8 cellular contexts compared by ENCODE assay signal in genomic region chr16:50548659-50549560, GRCh38. TPM values are rescaled to one million over a fixed set of nuclear protein-coding genes. Genes with fewer than 3 reads are reported as not detected.
DNase-seq lines count a peak whose midpoint lies in the region; ATAC-seq and TF ChIP-seq lines count a peak whose summit lies in the region.

No MANE protein-coding gene starts in this region.

- no peak overlapping the region for H3K18ac ChIP-seq in mesenchymal stem cell (ENCODE audit: low read depth in 1 of 2, low read length in 2 of 2)

- in situ Hi-C loops in brain microvascular endothelial cell (cut with HindIII; ENCODE audit: low pct_ligation_motif_present, low sequenced_read_pairs) = no loop called here

- 13% methylated on average over 66 of the region's 80 CpGs for WGBS in mesenchymal stem cell
- WGBS in thyroid gland, 2 donors = 26 to 27% methylated on average over 60 to 62 of the region's 80 CpGs

- H3K27me3 ChIP-seq in HCT116 (ENCODE audit: insufficient read depth, low read length) = 0 out of 2 replicates have a peak, but pooled peaks cover 4% of the 10 kb centered on the region
- peaks cover 55% of the 10 kb centered on the region for H3K27me3 ChIP-seq in brain microvascular endothelial cell (replicated peaks)
- peaks cover 75 to 82% of the 10 kb centered on the region in 2 experiments for H3K27me3 ChIP-seq in mesenchymal stem cell (ENCODE audit: control insufficient read depth in 1 of 2, insufficient read depth in 1 of 2, low read length in 2 of 2)
- no peaks in the 10 kb centered on the region for H3K27me3 ChIP-seq in thyroid gland

- no peak overlapping the region for H2BK120ac ChIP-seq in mesenchymal stem cell (ENCODE audit: low read depth, low read length)

- H3K4me3 ChIP-seq in HCT116 (replicated peaks in 1 of 2; ENCODE audit: low read depth in 1 of 2, low read length in 2 of 2) (peak overlapping the region; percentile 52 to 67), brain microvascular endothelial cell (ENCODE audit: low read depth, low read length) (peak overlapping the region; percentile 39), mesenchymal stem cell (ENCODE audit: insufficient read depth in 1 of 2, low read depth in 1 of 2, low read length in 2 of 2) (peak overlapping the region; percentile 47 to 66), thyroid gland (replicated peaks in 1 of 3) (peak overlapping the region in 2 of 3 donors; percentile 28 to 66)

- no peaks in the 10 kb centered on the region for H3K9me3 ChIP-seq in HCT116 (ENCODE audit: control insufficient read depth in 1 of 2, insufficient read depth in 1 of 2, low read depth in 1 of 2, low read length in 2 of 2)
- no peaks in the 10 kb centered on the region for H3K9me3 ChIP-seq in mesenchymal stem cell (ENCODE audit: control insufficient read depth, low read length)
- H3K9me3 ChIP-seq in thyroid gland = no peaks in the 10 kb centered on the region

- H3K4ac ChIP-seq in mesenchymal stem cell (ENCODE audit: low read depth in 1 of 2, low read length in 2 of 2) = no peak overlapping the region

- no peaks in the 10 kb centered on the region for H3K79me1 ChIP-seq in mesenchymal stem cell (replicated peaks; ENCODE audit: low read length, poor library complexity, severe bottlenecking)

- TF ChIP-seq POLR2A in HCT116 (IDR thresholded peaks at IDR 0.05; ENCODE audit: borderline replicate concordance, extremely low read depth, insufficient read depth, insufficient read length) (no peak), thyroid gland (IDR thresholded peaks at IDR 0.05) (no peak)

- peak; percentile 61 for ATAC-seq in GM18502 (IDR thresholded peaks at IDR 0.05; ENCODE audit: poor library complexity, unreplicated experiment)
- peak; percentile 55 for ATAC-seq in HCT116

- no peak for TF ChIP-seq CTCF in HCT116 (IDR thresholded peaks at IDR 0.05 in 2 of 3, conservative IDR thresholded peaks at IDR 0.05 in 1 of 3; ENCODE audit: borderline replicate concordance in 1 of 3, insufficient read depth in 1 of 3, low read depth in 2 of 3, low read length in 2 of 3)
- no peak for TF ChIP-seq CTCF in brain microvascular endothelial cell (IDR thresholded peaks at IDR 0.05; ENCODE audit: low read depth, low read length, missing control alignments)
- TF ChIP-seq CTCF in thyroid gland (IDR thresholded peaks at IDR 0.05) = no peak

- H3K9me2 ChIP-seq in HCT116 (ENCODE audit: insufficient read depth) = no peaks in the 10 kb centered on the region

- BruUV-seq in HCT116 (replicated peaks; lab: Mats Ljungman, UMichigan) = no TSS peak

- H4K20me1 ChIP-seq in HCT116 (ENCODE audit: insufficient read depth) = no peaks in the 10 kb centered on the region

- H4K91ac ChIP-seq in mesenchymal stem cell (ENCODE audit: low read length) = no peak overlapping the region

- H2AFZ ChIP-seq in HCT116 (ENCODE audit: low read depth, low read length, poor library complexity, severe bottlenecking) (no peak overlapping the region), mesenchymal stem cell (ENCODE audit: low read depth, low read length) (no peak overlapping the region)

- DNase-seq in HCT116 (ENCODE audit: low read depth, low spot score) = no peak
- peak; percentile 46 for DNase-seq in NCI-H69 (lab: John Stamatoyannopoulos, UW)
- no peak for DNase-seq in brain microvascular endothelial cell
- peak; percentile 6 for DNase-seq in mesenchymal stem cell
- DNase-seq in thyroid gland = peak in 1 of 2 donors; percentile 41
- DNase-seq in NAMALWA (ENCODE audit: low spot score) = no peak
- no peak for DNase-seq in central memory CD4-positive, alpha-beta T cell

- H4K8ac ChIP-seq in mesenchymal stem cell (ENCODE audit: low read length) = no peak overlapping the region

- peak overlapping the region; percentile 84 for H3K4me2 ChIP-seq in HCT116 (ENCODE audit: low read length)
- H3K4me2 ChIP-seq in mesenchymal stem cell (ENCODE audit: low read length, poor library complexity, severe bottlenecking) = peak overlapping the region; percentile 91

- peaks cover 0 to 15% of the 10 kb centered on the region in 2 experiments; a peak in 3 of 4 replicates for H3K4me1 ChIP-seq in HCT116 (ENCODE audit: control insufficient read depth in 1 of 2, insufficient read depth in 2 of 2, low read length in 2 of 2)
- H3K4me1 ChIP-seq in mesenchymal stem cell (ENCODE audit: control insufficient read depth, insufficient read depth, low read depth, low read length) = peaks cover 16% of the 10 kb centered on the region
- H3K4me1 ChIP-seq in thyroid gland = peaks cover 3 to 13% of the 10 kb centered on the region in 2 donors

- no peak for TF ChIP-seq RAD21 in HCT116 (IDR thresholded peaks at IDR 0.05; ENCODE audit: low read depth)

- H2BK5ac ChIP-seq in mesenchymal stem cell (ENCODE audit: low read depth, low read length, poor library complexity, severe bottlenecking) = no peak overlapping the region

- H3K36me3 ChIP-seq in HCT116 (ENCODE audit: control insufficient read depth in 1 of 2, insufficient read depth in 2 of 2, low read length in 2 of 2) (no peaks in the 10 kb centered on the region), brain microvascular endothelial cell (replicated peaks) (no peaks in the 10 kb centered on the region), mesenchymal stem cell (ENCODE audit: control insufficient read depth in 1 of 2, insufficient read depth in 2 of 2, low read depth in 1 of 2, low read length in 2 of 2) (no peaks in the 10 kb centered on the region), thyroid gland (no peaks in the 10 kb centered on the region)

- no peak overlapping the region for H2AK5ac ChIP-seq in mesenchymal stem cell (ENCODE audit: low read length, severe bottlenecking)

- RAD21 ChIA-PET in HCT116 (lab: Charles Lee; ENCODE audit: low non-redundant PET in 1 of 2, low total read pairs in 2 of 2, uncharacterized antibody in 2 of 2, unreplicated experiment in 2 of 2) = no interaction called here

- H3K27ac ChIP-seq in HCT116 (ENCODE audit: low read depth, low read length) = no peak overlapping the region; the same call in 1 of the 2 replicates
- no peak overlapping the region for H3K27ac ChIP-seq in brain microvascular endothelial cell
- H3K27ac ChIP-seq in mesenchymal stem cell (ENCODE audit: low read length, poor library complexity, severe bottlenecking) = no peak overlapping the region
- no peak overlapping the region for H3K27ac ChIP-seq in thyroid gland

- no peaks in the 10 kb centered on the region for H3K79me2 ChIP-seq in HCT116 (ENCODE audit: insufficient read depth, low read length)

- H3K23ac ChIP-seq in mesenchymal stem cell (ENCODE audit: low read length in 2 of 2) = no peak overlapping the region

- CTCF ChIA-PET in HCT116 (lab: Charles Lee) = no interaction called here

- H3K14ac ChIP-seq in mesenchymal stem cell (ENCODE audit: low read length in 2 of 2) = no peak overlapping the region

- H2BK12ac ChIP-seq in mesenchymal stem cell (ENCODE audit: low read length in 2 of 2) = no peak overlapping the region

- intact Hi-C loops in HCT116 (cut with micrococcal nuclease) = loop anchor here (10.0 kb wide), 1 partner anchor 174 kb away; no protein-coding TSS in a partner anchor
- intact Hi-C loops in thyroid gland (cut with DNase I) = no loop called here

- H3K9ac ChIP-seq in HCT116 (ENCODE audit: low read length) (peak overlapping the region; percentile 65), mesenchymal stem cell (ENCODE audit: low read length) (no peak overlapping the region)

- POLR2A ChIA-PET in HCT116 (lab: Charles Lee) = no interaction called here

- H2BK15ac ChIP-seq in mesenchymal stem cell (ENCODE audit: low read depth, poor library complexity, severe bottlenecking) = no peak overlapping the region

TF ChIP-seq in HCT116, 20 proteins besides CTCF, POLR2A, EP300 and RAD21:
- peak; percentile 12; the same call in 1 of the 2 replicates for TF ChIP-seq ZFX (IDR thresholded peaks at IDR 0.05)
- no peak for TF ChIP-seq CBX3 (IDR thresholded peaks at IDR 0.05; ENCODE audit: low read depth)
TF ChIP-seq in HCT116: peak in this region for 1.

RNA-seq across cellular contexts. Expression of gene NKD1, which starts 0.7 kb away (rescaled TPM):
- total RNA-seq in HCT116 (2021; ENCODE audit: unreplicated experiment) (11.4 TPM), thyroid gland (10 to 100 TPM in 1 of 4 donors, 1 to 10 TPM in 1, under 1 TPM in 2; 0.63 to 13.8 (median 1.1) TPM)
- 1.5 and 2.8 TPM in 2 replicates for polyA plus RNA-seq in HCT116 (2012)
- polyA plus RNA-seq in mesenchymal stem cell (2013, experiment 1 of 2) = 0.06 TPM
- 0.10 TPM for polyA plus RNA-seq in mesenchymal stem cell (2013, experiment 2 of 2)

Comparison
In these comparisons a context has a peak if more than half of its experiments do, and no peak if none do; other contexts are left out.
1. DNase-seq: peak in NCI-H69 (single experiment) and mesenchymal stem cell (single experiment); none in HCT116 (single experiment), brain microvascular endothelial cell (single experiment), NAMALWA (single experiment) and central memory CD4-positive, alpha-beta T cell (single experiment).
2. Peak in every context shown above with its lines, with median percentiles within 50 percentile points of each other: H3K4me3 ChIP-seq.